ENCODE assay signal across 31 cellular contexts in genomic region chr20:13656721-13657368, GRCh38.
"Had no signal": no experiment of that assay in that cellular context is flagged by ENCODE, and none has a peak within 500 bp of the region (broad histone marks: within the 10 kb centered on the region; RNA-seq: fewer than 3 reads in every experiment).

No MANE protein-coding gene starts in this region.

- DNase-seq: Karpas-422, MG63, NCI-H1048, NCI-H1092 treated with DMSO at 0.1 percent for 48 hours, NCI-H1105 treated with DMSO at 0.1 percent for 48 hours, NCI-H1417, NCI-H1436, NCI-H146, NCI-H1694, NCI-H187, NCI-H1930, NCI-H2029 treated with DMSO at 0.1 percent for 48 hours, NCI-H2081 treated with DMSO at 0.1 percent for 48 hours, NCI-H2107, NCI-H2171, NCI-H226, NCI-H446 treated with DMSO at 0.1 percent for 48 hours, NCI-H510A, NCI-H524, NCI-H526, NCI-H69, NCI-H748 treated with DMSO at 0.1 percent for 48 hours, PC-9, SHP77, SIG-M5, SJCRH30, T-cell had no signal

- H3K4me3 ChIP-seq: MG63, PC-9, SJCRH30, SK-N-MC had no signal

- ATAC-seq: Panc1, Right ventricle myocardium inferior, SK-N-SH treated with all-trans-retinoic acid at 6 μM for 48 hours, T-cell had no signal
